In genomic region chr3:4992118-4992517, GRCh38 we compare ENCODE assay signal across 17 cellular contexts. TPM values are rescaled to one million over a fixed set of nuclear protein-coding genes. Genes with fewer than 3 reads are reported as not detected.
DNase-seq lines count a peak whose midpoint lies in the region; ATAC-seq and TF ChIP-seq lines count a peak whose summit lies in the region.
"Had no signal": no experiment of that assay in that cellular context is flagged by ENCODE, and none has a peak within 500 bp of the region (broad histone marks: within the 10 kb centered on the region; RNA-seq: fewer than 3 reads in every experiment).

No MANE protein-coding gene starts in this region.

- no peaks in the 10 kb centered on the region for H3K27me3 ChIP-seq in lower lobe of right lung (ENCODE audit: low read depth)

- ATAC-seq in activated CD8-positive, alpha-beta T cell treated with anti-CD3 and anti-CD28 coated beads, Interleukin-2, amount 10 ng/mL, durations not matched to agents 7 days and 5 days: no peak
- ATAC-seq in activated CD8-positive, alpha-beta T cell treated with anti-CD3 and anti-CD28 coated beads for 36 hours: no peak
- ATAC-seq in T-helper 17 cell (no peak), Right ventricle myocardium superior (ENCODE audit: poor library complexity) (no peak), lower lobe of right lung (no peak)
- ATAC-seq: HepG2 had no signal

- no peaks in the 10 kb centered on the region for H3K27me3 Mint-ChIP-seq in activated CD8-positive, alpha-beta T cell treated with anti-CD3 and anti-CD28 coated beads, Interleukin-2, amount 10 ng/mL, durations not matched to agents 7 days and 5 days (ENCODE audit: low read depth)
- H3K27me3 Mint-ChIP-seq in activated CD8-positive, alpha-beta T cell treated with anti-CD3 and anti-CD28 coated beads for 36 hours: no peaks in the 10 kb centered on the region
- H3K27me3 Mint-ChIP-seq in T-helper 17 cell: no peaks in the 10 kb centered on the region
- H3K27me3 Mint-ChIP-seq: B cell; CD4-positive, alpha-beta memory T cell had no signal

- no peaks in the 10 kb centered on the region for H3K9me3 Mint-ChIP-seq in activated CD8-positive, alpha-beta T cell treated with anti-CD3 and anti-CD28 coated beads, Interleukin-2, amount 10 ng/mL, durations not matched to agents 7 days and 5 days (ENCODE audit: insufficient read depth)
- no peaks in the 10 kb centered on the region for H3K9me3 Mint-ChIP-seq in activated CD8-positive, alpha-beta T cell treated with anti-CD3 and anti-CD28 coated beads for 36 hours
- H3K9me3 Mint-ChIP-seq: CD4-positive, alpha-beta memory T cell had no signal

- H3K4me1 ChIP-seq in lower lobe of right lung: peaks cover 23% of the 10 kb centered on the region

- H3K36me3 ChIP-seq in lower lobe of right lung: no peaks in the 10 kb centered on the region
- H3K36me3 ChIP-seq: HAP-1 had no signal

- H3K9me3 ChIP-seq in T-helper 17 cell (ENCODE audit: control insufficient read depth, low read length, poor library complexity, severe bottlenecking) (no peaks in the 10 kb centered on the region), lower lobe of right lung (no peaks in the 10 kb centered on the region)
- H3K9me3 ChIP-seq: HAP-1 had no signal

- H3K27ac ChIP-seq in epithelial cell of prostate (peak overlapping the region; percentile 98), lower lobe of right lung (no peak overlapping the region)

- H3K4me3 ChIP-seq in lower lobe of right lung: no peak overlapping the region
- H3K4me3 ChIP-seq: HAP-1 had no signal

- peaks cover 3% of the 10 kb centered on the region for H3K36me3 Mint-ChIP-seq in activated CD8-positive, alpha-beta T cell treated with anti-CD3 and anti-CD28 coated beads, Interleukin-2, amount 10 ng/mL, durations not matched to agents 7 days and 5 days (ENCODE audit: low read depth)
- no peaks in the 10 kb centered on the region for H3K36me3 Mint-ChIP-seq in activated CD8-positive, alpha-beta T cell treated with anti-CD3 and anti-CD28 coated beads for 36 hours (ENCODE audit: low read depth)
- no peaks in the 10 kb centered on the region for H3K36me3 Mint-ChIP-seq in T-helper 17 cell (ENCODE audit: low read depth)
- H3K36me3 Mint-ChIP-seq: CD4-positive, alpha-beta memory T cell had no signal

- H3K4me1 Mint-ChIP-seq in activated CD8-positive, alpha-beta T cell treated with anti-CD3 and anti-CD28 coated beads, Interleukin-2, amount 10 ng/mL, durations not matched to agents 7 days and 5 days (ENCODE audit: low read depth): peaks cover 46% of the 10 kb centered on the region
- H3K4me1 Mint-ChIP-seq in activated CD8-positive, alpha-beta T cell treated with anti-CD3 and anti-CD28 coated beads for 36 hours (ENCODE audit: low read depth): peaks cover 39% of the 10 kb centered on the region
- peaks cover 16% of the 10 kb centered on the region for H3K4me1 Mint-ChIP-seq in T-helper 17 cell

- peak; percentile 15 for DNase-seq in activated CD8-positive, alpha-beta T cell treated with anti-CD3 and anti-CD28 coated beads, Interleukin-2, amount 10 ng/mL, durations not matched to agents 7 days and 5 days
- no peak for DNase-seq in activated CD8-positive, alpha-beta T cell treated with anti-CD3 and anti-CD28 coated beads for 36 hours
- no peak for DNase-seq in T-helper 17 cell
- DNase-seq in epithelial cell of prostate (ENCODE audit: low read depth, low spot score): no peak
- DNase-seq in kidney tubule cell (ENCODE audit: low spot score): no peak
- no peak for DNase-seq in Right ventricle myocardium superior
- no peak for DNase-seq in lower lobe of right lung
- DNase-seq: 8988T; C1 segment of cervical spinal cord; CD4-positive, alpha-beta memory T cell; DMS153; DMS79 treated with DMSO at 0.1 percent for 48 hours; EL; GOT3 had no signal

- no peak overlapping the region for H3K4me3 Mint-ChIP-seq in activated CD8-positive, alpha-beta T cell treated with anti-CD3 and anti-CD28 coated beads, Interleukin-2, amount 10 ng/mL, durations not matched to agents 7 days and 5 days
- no peak overlapping the region for H3K4me3 Mint-ChIP-seq in activated CD8-positive, alpha-beta T cell treated with anti-CD3 and anti-CD28 coated beads for 36 hours
- H3K4me3 Mint-ChIP-seq in T-helper 17 cell: no peak overlapping the region
- H3K4me3 Mint-ChIP-seq: B cell; CD4-positive, alpha-beta memory T cell had no signal

- intact Hi-C loops in activated CD8-positive, alpha-beta T cell treated with anti-CD3 and anti-CD28 coated beads for 36 hours (cut with micrococcal nuclease): no loop called here
- intact Hi-C loops in Right ventricle myocardium superior (cut with DNase I) (no loop called here), lower lobe of right lung (cut with DNase I) (no loop called here)

- no peak for TF ChIP-seq CTCF in activated CD8-positive, alpha-beta T cell treated with anti-CD3 and anti-CD28 coated beads for 36 hours (IDR thresholded peaks at IDR 0.05)
- TF ChIP-seq CTCF in lower lobe of right lung (IDR thresholded peaks at IDR 0.05): no peak

- H3K27ac Mint-ChIP-seq in activated CD8-positive, alpha-beta T cell treated with anti-CD3 and anti-CD28 coated beads, Interleukin-2, amount 10 ng/mL, durations not matched to agents 7 days and 5 days: no peak overlapping the region
- no peak overlapping the region for H3K27ac Mint-ChIP-seq in activated CD8-positive, alpha-beta T cell treated with anti-CD3 and anti-CD28 coated beads for 36 hours
- peak overlapping the region; percentile 39 for H3K27ac Mint-ChIP-seq in T-helper 17 cell
- H3K27ac Mint-ChIP-seq: B cell had no signal

- POLR2A ChIA-PET in activated CD8-positive, alpha-beta T cell treated with anti-CD3 and anti-CD28 coated beads, Interleukin-2, amount 10 ng/mL, durations not matched to agents 7 days and 5 days (lab: Charles Lee): interaction anchor here (0.9 to 1.7 kb wide), 3 partner anchors 8 to 59 kb away, joined by 3 to 7 read pairs (median 5); partner anchors contain the start of gene BHLHE40
- POLR2A ChIA-PET in activated CD8-positive, alpha-beta T cell treated with anti-CD3 and anti-CD28 coated beads for 36 hours (lab: Charles Lee): interaction anchor here (1.5 to 4.8 kb wide), 2 partner anchors 7 to 14 kb away, joined by 3 to 33 read pairs; no protein-coding TSS in a partner anchor

- CTCF ChIA-PET in activated CD8-positive, alpha-beta T cell treated with anti-CD3 and anti-CD28 coated beads, Interleukin-2, amount 10 ng/mL, durations not matched to agents 7 days and 5 days (lab: Charles Lee): interaction anchor here (2.4 kb wide), 1 partner anchor 15 kb away, joined by 6 read pairs; no protein-coding TSS in a partner anchor
- CTCF ChIA-PET in activated CD8-positive, alpha-beta T cell treated with anti-CD3 and anti-CD28 coated beads for 36 hours (lab: Charles Lee): interaction anchor here (0.9 to 2.1 kb wide), 2 partner anchors 19 to 276 kb away, joined by 3 to 6 read pairs; no protein-coding TSS in a partner anchor

RNA-seq across cellular contexts. Expression of gene BHLHE40, which starts 12.9 kb away (rescaled TPM):
- total RNA-seq in activated CD8-positive, alpha-beta T cell treated with anti-CD3 and anti-CD28 coated beads, Interleukin-2, amount 10 ng/mL, durations not matched to agents 7 days and 5 days: 100 to 1,000 TPM; 209 to 219 TPM
- total RNA-seq in activated CD8-positive, alpha-beta T cell treated with anti-CD3 and anti-CD28 coated beads for 36 hours: 100 to 1,000 TPM; 456 to 470 TPM
- total RNA-seq in T-helper 17 cell (100 to 1,000 TPM; 295 to 329 TPM), Right ventricle myocardium superior (22.8 TPM), lower lobe of right lung (84.8 TPM)
